In the genomic region with DNA sequence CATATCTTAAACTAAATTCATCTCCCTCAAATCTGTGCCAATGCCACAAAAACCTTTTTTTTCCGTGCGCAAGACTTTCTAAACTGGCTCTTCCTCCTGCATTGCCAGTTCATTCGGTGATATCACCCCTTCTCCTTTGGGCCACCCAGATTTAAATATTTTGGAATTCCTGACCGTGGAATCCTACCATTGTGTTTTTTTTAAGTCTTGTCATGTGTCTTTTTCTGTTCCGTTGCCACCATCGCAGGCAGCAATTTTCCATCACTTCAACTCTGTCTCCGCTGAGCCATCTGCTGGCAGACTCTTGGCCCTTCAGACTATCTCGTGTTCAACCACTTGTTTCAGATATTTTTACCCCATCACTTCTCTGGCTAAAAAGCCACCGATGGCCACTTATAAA, we compare ENCODE assay signal across 13 cellular contexts.
DNase-seq lines count a peak whose midpoint lies in the region; ATAC-seq and TF ChIP-seq lines count a peak whose summit lies in the region.
"Had no signal": no experiment of that assay in that cellular context is flagged by ENCODE, and none has a peak within 500 bp of the region (broad histone marks: within the 10 kb centered on the region; RNA-seq: fewer than 3 reads in every experiment).

No MANE protein-coding gene starts in this region.

- H3K27ac Mint-ChIP-seq in Calu3 (ENCODE audit: unreplicated experiment) (peak overlapping the region; percentile 98), mesothelial cell of epicardium (no peak overlapping the region)
- H3K27ac Mint-ChIP-seq: activated CD8-positive, alpha-beta memory T cell treated with anti-CD3 and anti-CD28 coated beads, Interleukin-2, amount 10 ng/mL, durations not matched to agents 7 days and 5 days; T-cell had no signal

- H3K27me3 Mint-ChIP-seq in Calu3 (ENCODE audit: unreplicated experiment) (no peaks in the 10 kb centered on the region), mesothelial cell of epicardium (ENCODE audit: low read depth) (no peaks in the 10 kb centered on the region)
- H3K27me3 Mint-ChIP-seq: stimulated activated memory B cell treated with anti-CD40 and anti-IgM and Interleukin-4, amounts not matched to agents 10 μg/mL and 1 μg/mL and 100 μg/mL, for 72 hours had no signal

- no TSS peak for BruUV-seq in Calu3 (replicated peaks; lab: Mats Ljungman, UMichigan)

- H3K4me3 ChIP-seq in foreskin fibroblast (ENCODE audit: low read depth in 1 of 2, low read length in 2 of 2), result no peak overlapping the region

- CTCF ChIA-PET in Calu3 (lab: Charles Lee), result no interaction called here

- intact Hi-C loops in Calu3 (cut with micrococcal nuclease; ENCODE audit: unreplicated experiment), result loop anchor here (2.0 to 10.0 kb wide), 2 partner anchors 73 to 207 kb away; no protein-coding TSS in a partner anchor
- intact Hi-C loops in left ventricle myocardium superior (cut with micrococcal nuclease), result loop anchor here (5.0 kb wide), 1 partner anchor 270 kb away; no protein-coding TSS in a partner anchor
- intact Hi-C loops in posterior cingulate gyrus (cut with DNase I), result loop anchor here (5.0 kb wide), 1 partner anchor 70 kb away; no protein-coding TSS in a partner anchor

- no peak for TF ChIP-seq CTCF in Calu3 (IDR thresholded peaks at IDR 0.05; ENCODE audit: unreplicated experiment)
- no peak for TF ChIP-seq CTCF in mesothelial cell of epicardium (IDR thresholded peaks at IDR 0.05; ENCODE audit: unreplicated experiment)
- TF ChIP-seq CTCF in foreskin fibroblast (IDR thresholded peaks at IDR 0.05; ENCODE audit: low read depth, low read length), result no peak

- peaks cover 50% of the 10 kb centered on the region for H3K36me3 Mint-ChIP-seq in Calu3 (ENCODE audit: insufficient read depth, unreplicated experiment)
- no peaks in the 10 kb centered on the region for H3K36me3 Mint-ChIP-seq in mesothelial cell of epicardium
- H3K36me3 Mint-ChIP-seq: activated CD8-positive, alpha-beta memory T cell treated with anti-CD3 and anti-CD28 coated beads, Interleukin-2, amount 10 ng/mL, durations not matched to agents 7 days and 5 days; stimulated activated memory B cell treated with anti-CD40 and anti-IgM and Interleukin-4, amounts not matched to agents 10 μg/mL and 1 μg/mL and 100 μg/mL, for 72 hours; T-cell had no signal

- H3K4me1 Mint-ChIP-seq in Calu3 (ENCODE audit: low read depth, unreplicated experiment) (peaks cover 50% of the 10 kb centered on the region), mesothelial cell of epicardium (peaks cover 26% of the 10 kb centered on the region)
- H3K4me1 Mint-ChIP-seq: activated CD8-positive, alpha-beta memory T cell treated with anti-CD3 and anti-CD28 coated beads, Interleukin-2, amount 10 ng/mL, durations not matched to agents 7 days and 5 days had no signal

- peaks cover 2% of the 10 kb centered on the region for H3K9me3 Mint-ChIP-seq in Calu3 (ENCODE audit: low read depth, unreplicated experiment)
- no peaks in the 10 kb centered on the region for H3K9me3 Mint-ChIP-seq in mesothelial cell of epicardium
- H3K9me3 Mint-ChIP-seq: T-cell had no signal

- H3K4me3 Mint-ChIP-seq in Calu3 (ENCODE audit: low read depth, unreplicated experiment), result no peak overlapping the region
- H3K4me3 Mint-ChIP-seq in mesothelial cell of epicardium, result no peak overlapping the region
- H3K4me3 Mint-ChIP-seq: activated CD8-positive, alpha-beta memory T cell treated with anti-CD3 and anti-CD28 coated beads, Interleukin-2, amount 10 ng/mL, durations not matched to agents 7 days and 5 days; stimulated activated memory B cell treated with anti-CD40 and anti-IgM and Interleukin-4, amounts not matched to agents 10 μg/mL and 1 μg/mL and 100 μg/mL, for 72 hours; T-cell had no signal

- DNase-seq in Calu3 (no peak), RPMI7951 (ENCODE audit: low read depth) (peak; percentile 25), left ventricle myocardium superior (no peak), posterior cingulate gyrus (peak in 9 of 10 donors; percentile 20 to 94 (median 46)), mesothelial cell of epicardium (ENCODE audit: low spot score in 2 of 2, unreplicated experiment in 2 of 2) (no peak), foreskin fibroblast (no peak)
- DNase-seq: activated CD8-positive, alpha-beta memory T cell treated with anti-CD3 and anti-CD28 coated beads, Interleukin-2, amount 10 ng/mL, durations not matched to agents 7 days and 5 days; activated gamma-delta T cell; GOT3; T-cell had no signal

- ATAC-seq in left ventricle myocardium superior (peak; percentile 72), HG03025 (IDR thresholded peaks at IDR 0.05; ENCODE audit: low FRiP score, unreplicated experiment) (no peak), GM18858 (IDR thresholded peaks at IDR 0.05; ENCODE audit: unreplicated experiment) (no peak)
- ATAC-seq: activated CD8-positive, alpha-beta memory T cell treated with anti-CD3 and anti-CD28 coated beads, Interleukin-2, amount 10 ng/mL, durations not matched to agents 7 days and 5 days; stimulated activated memory B cell treated with anti-CD40 and anti-IgM and Interleukin-4, amounts not matched to agents 10 μg/mL and 1 μg/mL and 100 μg/mL, for 72 hours; T-cell had no signal

Comparison
In these comparisons a context has a peak if more than half of its experiments do, and no peak if none do; other contexts are left out.
1. DNase-seq: peak in RPMI7951 (single experiment) and posterior cingulate gyrus (9 of 10); none in Calu3 (single experiment), left ventricle myocardium superior (single experiment), mesothelial cell of epicardium (0 of 2) and foreskin fibroblast (0 of 2).